Comparison of ENCODE assay signal across 12 cellular contexts in genomic region chr10:131947631-131948347, GRCh38. TPM values are rescaled to one million over a fixed set of nuclear protein-coding genes. Genes with fewer than 3 reads are reported as not detected.
DNase-seq lines count a peak whose midpoint lies in the region; ATAC-seq and TF ChIP-seq lines count a peak whose summit lies in the region.
"Had no signal": no experiment of that assay in that cellular context is flagged by ENCODE, and none has a peak within 500 bp of the region (broad histone marks: within the 10 kb centered on the region; RNA-seq: fewer than 3 reads in every experiment).

No MANE protein-coding gene starts in this region.

- H3K4me1 ChIP-seq in PC-3 (ENCODE audit: insufficient read depth, low read length): peaks cover 48% of the 10 kb centered on the region
- peaks cover 45% of the 10 kb centered on the region for H3K4me1 ChIP-seq in osteoblast (ENCODE audit: insufficient read depth, low read length)
- H3K4me1 ChIP-seq in testis: peaks cover 18% of the 10 kb centered on the region
- no peaks in the 10 kb centered on the region for H3K4me1 ChIP-seq in lower lobe of right lung

- H2AFZ ChIP-seq in PC-3 (ENCODE audit: low read length) (no peak overlapping the region), osteoblast (ENCODE audit: low read length) (no peak overlapping the region)

- DNase-seq in GM04504 (ENCODE audit: low read depth) (peak; percentile 23), PC-3 (peak; percentile 80), dermis blood vessel endothelial cell (peak; percentile 90), osteoblast (ENCODE audit: insufficient read length, low spot score, missing footprints) (peak; percentile 93), testis (no peak), lower lobe of right lung (no peak), NCI-H187 (lab: John Stamatoyannopoulos, UW) (no peak)
- DNase-seq: activated CD8-positive, alpha-beta memory T cell treated with anti-CD3 and anti-CD28 coated beads, Interleukin-2, amount 50 U/mL, for 4 hours; GF-D8; NCI-H446 treated with DMSO at 0.1 percent for 48 hours; substantia nigra had no signal

- H3K9me3 ChIP-seq in PC-3 (ENCODE audit: low read length): no peaks in the 10 kb centered on the region
- no peaks in the 10 kb centered on the region for H3K9me3 ChIP-seq in osteoblast (ENCODE audit: low read depth, low read length)
- no peaks in the 10 kb centered on the region for H3K9me3 ChIP-seq in testis
- no peaks in the 10 kb centered on the region for H3K9me3 ChIP-seq in lower lobe of right lung

- CTCF ChIA-PET in PC-3 (lab: Charles Lee): no interaction called here

- H3K9ac ChIP-seq in PC-3 (ENCODE audit: low read length): no peak overlapping the region

- TF ChIP-seq POLR2A in testis (IDR thresholded peaks at IDR 0.05): no peak

- H3K9me2 ChIP-seq in PC-3 (replicated peaks; ENCODE audit: low read length): no peaks in the 10 kb centered on the region

- H3F3A ChIP-seq in PC-3 (ENCODE audit: low read length, unreplicated experiment): peaks cover 8% of the 10 kb centered on the region

- H3K36me3 ChIP-seq in PC-3 (ENCODE audit: low read depth, low read length) (peaks cover 23% of the 10 kb centered on the region), osteoblast (ENCODE audit: insufficient read depth, low read length) (peaks cover 40% of the 10 kb centered on the region), testis (ENCODE audit: low read depth, missing control alignments) (no peaks in the 10 kb centered on the region), lower lobe of right lung (peaks cover 84% of the 10 kb centered on the region)

- H3K79me2 ChIP-seq in PC-3 (ENCODE audit: low read length) (peaks cover 8% of the 10 kb centered on the region; the same call in 1 of the 2 replicates), osteoblast (ENCODE audit: insufficient read depth, low read length) (peaks cover 27% of the 10 kb centered on the region)

- POLR2A ChIA-PET in PC-3 (lab: Charles Lee; ENCODE audit: unreplicated experiment): interaction anchor here (1.0 kb wide), 1 partner anchor 33 kb away, joined by 3 read pairs; no protein-coding TSS in a partner anchor

- H3K4me3 ChIP-seq in PC-3 (ENCODE audit: low read length) (0 out of 2 replicates have a peak overlapping the region, but pooled peaks have one; percentile 24), osteoblast (ENCODE audit: insufficient read depth, low read length) (no peak overlapping the region), testis (no peak overlapping the region), lower lobe of right lung (no peak overlapping the region)

- H3K27me3 ChIP-seq in PC-3 (ENCODE audit: low read length): no peaks in the 10 kb centered on the region
- H3K27me3 ChIP-seq in osteoblast (ENCODE audit: insufficient read depth, low read length): no peaks in the 10 kb centered on the region
- no peaks in the 10 kb centered on the region for H3K27me3 ChIP-seq in testis
- H3K27me3 ChIP-seq in lower lobe of right lung (ENCODE audit: low read depth): no peaks in the 10 kb centered on the region

- TSS peak; percentile 88 for BruUV-seq in PC-3 (replicated peaks; lab: Mats Ljungman, UMichigan)

- WGBS in testis, 2 donors: 93 to 94% methylated on average over 18 of the region's 18 CpGs

- ATAC-seq in PC-3 (peak; percentile 60), GM21717 (IDR thresholded peaks at IDR 0.05; ENCODE audit: unreplicated experiment) (no peak), lower lobe of right lung (no peak)

- H3K4me2 ChIP-seq in PC-3 (ENCODE audit: low read length) (peak overlapping the region; percentile 60), osteoblast (ENCODE audit: insufficient read depth, low read length) (peak overlapping the region; percentile 57)

- peak overlapping the region; percentile 83 for H3K27ac ChIP-seq in PC-3 (ENCODE audit: low read length)
- peak overlapping the region; percentile 85 for H3K27ac ChIP-seq in osteoblast (ENCODE audit: low read depth, low read length)
- no peak overlapping the region for H3K27ac ChIP-seq in testis
- H3K27ac ChIP-seq in lower lobe of right lung: no peak overlapping the region

- intact Hi-C loops in PC-3 (cut with micrococcal nuclease): loop anchor here (2.0 to 5.0 kb wide), 2 partner anchors 33 to 45 kb away; partner anchors contain the start of genes BNIP3 and PPP2R2D
- intact Hi-C loops in testis (cut with DNase I; ENCODE audit: low total_unique reads): no loop called here
- intact Hi-C loops in lower lobe of right lung (cut with DNase I): no loop called here

- H4K20me1 ChIP-seq in PC-3 (ENCODE audit: low read length) (0 out of 2 replicates have a peak, but pooled peaks cover 5% of the 10 kb centered on the region), osteoblast (ENCODE audit: insufficient read depth, low read length) (no peaks in the 10 kb centered on the region)

- TF ChIP-seq CTCF in PC-3 (conservative IDR thresholded peaks at IDR 0.05; ENCODE audit: low read depth, low read length): no peak
- TF ChIP-seq CTCF in osteoblast (IDR thresholded peaks at IDR 0.05; ENCODE audit: extremely low read depth, low read depth, low read length): no peak
- TF ChIP-seq CTCF in testis (IDR thresholded peaks at IDR 0.05): no peak
- TF ChIP-seq CTCF in lower lobe of right lung (IDR thresholded peaks at IDR 0.05): no peak

RNA-seq across cellular contexts. Expression of gene BNIP3, which starts 33.9 kb away (rescaled TPM):
- total RNA-seq in PC-3 (2014; rRNA removed) (197 and 225 TPM in 2 replicates), dermis blood vessel endothelial cell (92.8 and 95.6 TPM in 2 replicates), osteoblast (53.0 and 112 TPM in 2 replicates), testis (10 to 100 TPM; 61.5 to 93.4 TPM), lower lobe of right lung (38.9 TPM)
- 36.7 TPM for polyA plus RNA-seq in testis (ENCODE audit: insufficient read depth, low read depth, low replicate concordance)

RNA-seq across cellular contexts. Expression of gene PPP2R2D, which starts 47.0 kb away (rescaled TPM):
- 30.6 and 40.3 TPM in 2 replicates for total RNA-seq in PC-3 (2014; rRNA removed)
- 27.9 and 39.6 TPM in 2 replicates for total RNA-seq in dermis blood vessel endothelial cell
- total RNA-seq in osteoblast: 23.9 and 30.1 TPM in 2 replicates
- 10 to 100 TPM; 48.5 to 49.2 TPM for total RNA-seq in testis
- 34.9 TPM for polyA plus RNA-seq in testis (ENCODE audit: insufficient read depth, low read depth, low replicate concordance)
- 30.0 TPM for total RNA-seq in lower lobe of right lung

Comparison
In these comparisons a context has a peak if more than half of its experiments do, and no peak if none do; other contexts are left out.
1. DNase-seq: peak in GM04504 (single experiment), PC-3 (single experiment), dermis blood vessel endothelial cell (single experiment) and osteoblast (single experiment); none in testis (single experiment), lower lobe of right lung (single experiment) and NCI-H187 (0 of 2).
2. H3K27ac ChIP-seq: peak in PC-3 (single experiment) and osteoblast (single experiment); none in testis (0 of 2) and lower lobe of right lung (single experiment).